In genomic region chr20:36504295-36504694, GRCh38 we compare ENCODE assay signal across 16 cellular contexts. TPM values are rescaled to one million over a fixed set of nuclear protein-coding genes. Genes with fewer than 3 reads are reported as not detected.
DNase-seq lines count a peak whose midpoint lies in the region; ATAC-seq and TF ChIP-seq lines count a peak whose summit lies in the region.
"Had no signal": no experiment of that assay in that cellular context is flagged by ENCODE, and none has a peak within 500 bp of the region (broad histone marks: within the 10 kb centered on the region; RNA-seq: fewer than 3 reads in every experiment).

No MANE protein-coding gene starts in this region.

- no peak overlapping the region for H3K4ac ChIP-seq in H9 (ENCODE audit: low read depth, low read length)

- intact Hi-C loops in aorta (cut with DNase I), result loop anchor here in 1 of 2 donors (5.0 kb wide), 1 partner anchor 38 kb away; the partner anchor contains the start of gene MYL9

- H3K27me3 Mint-ChIP-seq in H9 (ENCODE audit: low read depth), result no peaks in the 10 kb centered on the region
- H3K27me3 Mint-ChIP-seq in memory B cell, result no peaks in the 10 kb centered on the region
- H3K27me3 Mint-ChIP-seq: CD4-positive, alpha-beta T cell had no signal

- no peak overlapping the region for H3T11ph ChIP-seq in H9 (ENCODE audit: low read length)

- H3K9me3 Mint-ChIP-seq in H9 (no peaks in the 10 kb centered on the region), memory B cell (no peaks in the 10 kb centered on the region)
- H3K9me3 Mint-ChIP-seq: CD4-positive, alpha-beta T cell had no signal

- H4K91ac ChIP-seq in H9 (ENCODE audit: insufficient read length, low read depth, low read length), result no peak overlapping the region

- no peak for ATAC-seq in memory B cell (ENCODE audit: low read depth)
- no peak for ATAC-seq in aorta (ENCODE audit: low FRiP score)
- ATAC-seq: A549 had no signal

- H3K23me2 ChIP-seq in H9 (ENCODE audit: insufficient read length, low read depth, low read length, poor library complexity, severe bottlenecking), result no peaks in the 10 kb centered on the region

- no CpG with 5 or more reads among the region's 4 CpGs for WGBS in H9 (ENCODE audit: extremely low coverage, insufficient read length, low lambda C conversion rate)
- 79 to 82% methylated on average over 4 of the region's 4 CpGs for WGBS in aorta, 2 donors

- H2AFZ ChIP-seq in H9 (ENCODE audit: low read length), result no peak overlapping the region

- H3K9me3 ChIP-seq in H9 (ENCODE audit: control insufficient read depth, low read depth, low read length), result no peaks in the 10 kb centered on the region
- H3K9me3 ChIP-seq in aorta (ENCODE audit: control insufficient read depth, low read length), result no peaks in the 10 kb centered on the region
- H3K9me3 ChIP-seq: A549 had no signal

- no peak overlapping the region for H3K27ac Mint-ChIP-seq in H9
- H3K27ac Mint-ChIP-seq in memory B cell, result peak overlapping the region; percentile 39
- H3K27ac Mint-ChIP-seq: CD4-positive, alpha-beta T cell had no signal

- H3K79me2 ChIP-seq in H9 (ENCODE audit: insufficient read depth, low read length), result no peaks in the 10 kb centered on the region

- no peak overlapping the region for H4K5ac ChIP-seq in H9 (ENCODE audit: insufficient read length, low read depth, low read length)

- TF ChIP-seq CTCF in AG10803 (conservative IDR thresholded peaks at IDR 0.05; ENCODE audit: low read length), result peak; percentile 21; the same call in 1 of the 2 replicates
- peak; percentile 32; the same call in 1 of the 3 replicates for TF ChIP-seq CTCF in H9 (conservative IDR thresholded peaks at IDR 0.05)
- TF ChIP-seq CTCF in astrocyte of the cerebellum (IDR thresholded peaks at IDR 0.05; ENCODE audit: low read depth, low read length, missing control alignments), result peak; percentile 19

- H3K4me2 ChIP-seq in H9 (ENCODE audit: insufficient read depth, insufficient read length, low read length), result no peak overlapping the region
- H3K4me2 ChIP-seq: A549 had no signal

- DNase-seq in AG10803 (ENCODE audit: low read depth) (no peak), H9 (no peak), astrocyte of the cerebellum (ENCODE audit: low read depth) (no peak), memory B cell (ENCODE audit: low spot score in 2 of 2) (no peak), cortex of kidney (lab: John Stamatoyannopoulos, UW) (no peak), NCI-H2081 treated with DMSO at 0.1 percent for 48 hours (lab: John Stamatoyannopoulos, UW) (no peak), aorta (no peak)
- DNase-seq: AML-193; CD4-positive, alpha-beta T cell; Karpas-422; MM.1S; NCI-H1105 treated with DMSO at 0.1 percent for 48 hours; NCI-H187; NCI-H2171; NCI-H82 had no signal

- no peak overlapping the region for H3K56ac ChIP-seq in H9 (ENCODE audit: insufficient read length, low read depth, low read length)

- H3K9ac ChIP-seq in H9 (ENCODE audit: extremely low read depth, insufficient read length, low read length), result no peak overlapping the region

- H3K36me3 ChIP-seq in aorta (ENCODE audit: control insufficient read depth in 1 of 2, insufficient read depth in 2 of 2, low read length in 1 of 2), result peaks cover 2% of the 10 kb centered on the region in 2 donors

- no peak overlapping the region for H3K4me3 ChIP-seq in AG10803 (ENCODE audit: low read length)
- no peak overlapping the region for H3K4me3 ChIP-seq in astrocyte of the cerebellum (ENCODE audit: low read depth, low read length)
- H3K4me3 ChIP-seq in aorta (ENCODE audit: low read length in 2 of 2), result no peak overlapping the region
- H3K4me3 ChIP-seq: A549 had no signal

- H3K4me1 ChIP-seq in H9 (ENCODE audit: insufficient read depth, low read length) (no peaks in the 10 kb centered on the region), aorta (ENCODE audit: control insufficient read depth in 1 of 2, insufficient read depth in 2 of 2, low read length in 2 of 2) (no peaks in the 10 kb centered on the region)
- H3K4me1 ChIP-seq: A549 had no signal

- no peak overlapping the region for H2BK120ac ChIP-seq in H9 (ENCODE audit: low read depth, low read length, poor library complexity, severe bottlenecking)

- no peaks in the 10 kb centered on the region for H4K20me1 ChIP-seq in H9 (ENCODE audit: control insufficient read depth, insufficient read depth, insufficient read length)

- H3K4me3 Mint-ChIP-seq in H9 (no peak overlapping the region), memory B cell (no peak overlapping the region)
- H3K4me3 Mint-ChIP-seq: CD4-positive, alpha-beta T cell had no signal

- no peak overlapping the region for H3K27ac ChIP-seq in H9 (ENCODE audit: insufficient read length, low read depth, low read length)
- H3K27ac ChIP-seq in aorta (ENCODE audit: low read depth in 1 of 2, low read length in 2 of 2), result no peak overlapping the region
- H3K27ac ChIP-seq: A549 had no signal

- H3K27me3 ChIP-seq in H9 (ENCODE audit: insufficient read depth, low read length) (no peaks in the 10 kb centered on the region), aorta (ENCODE audit: control insufficient read depth in 1 of 2, insufficient read depth in 2 of 2, low read length in 1 of 2) (no peaks in the 10 kb centered on the region)

- H3K14ac ChIP-seq in H9 (ENCODE audit: insufficient read depth, low read length), result no peak overlapping the region

- H2BK20ac ChIP-seq in H9 (ENCODE audit: low read depth, low read length, poor library complexity, severe bottlenecking), result no peak overlapping the region

- H3K36me3 Mint-ChIP-seq in H9 (ENCODE audit: insufficient read depth in 1 of 3, low read depth in 3 of 3) (peaks cover 14 to 67% (median 63%) of the 10 kb centered on the region in 3 experiments; a peak in 6 of 7 replicates), memory B cell (peaks cover 18% of the 10 kb centered on the region)

- H2AK5ac ChIP-seq in H9 (ENCODE audit: insufficient read length, low read length), result no peak overlapping the region

- no peak overlapping the region for H4K8ac ChIP-seq in H9 (replicated peaks; ENCODE audit: insufficient read length, low read depth, low read length)

- no peak overlapping the region for H2BK12ac ChIP-seq in H9 (ENCODE audit: insufficient read length, low read depth, low read length)

- in situ Hi-C loops in astrocyte of the cerebellum (cut with HindIII; ENCODE audit: low sequenced_read_pairs), result no loop called here

- H3K18ac ChIP-seq in H9 (ENCODE audit: insufficient read length, low read depth, low read length), result no peak overlapping the region

- no peak overlapping the region for H2BK5ac ChIP-seq in H9 (ENCODE audit: insufficient read length, low read length)

- H3K23ac ChIP-seq in H9 (ENCODE audit: insufficient read length, low read depth, low read length), result no peak overlapping the region

- H3K79me1 ChIP-seq in H9 (ENCODE audit: insufficient read depth, low read depth, low read length, poor library complexity, severe bottlenecking), result no peaks in the 10 kb centered on the region

- no peak overlapping the region for H2BK15ac ChIP-seq in H9 (ENCODE audit: low read depth, low read length)

- H3K4me1 Mint-ChIP-seq in H9, result no peaks in the 10 kb centered on the region
- peaks cover 2% of the 10 kb centered on the region for H3K4me1 Mint-ChIP-seq in memory B cell

RNA-seq across cellular contexts. Expression of gene MYL9, which starts 37.0 kb away (rescaled TPM):
- total RNA-seq in H9 (2021) (217 and 218 TPM in 2 replicates), aorta (1,000 to 10,000 TPM; 2,086 to 3,222 TPM)
- 1,000 to 10,000 TPM; 1,693 to 2,621 TPM for polyA plus RNA-seq in aorta
- total RNA-seq: CD4-positive, alpha-beta T cell had no signal
